Comparison of ENCODE assay signal across 32 cellular contexts in genomic region chr12:89082354-89082753, GRCh38.
A peak's percentile ranks its signal among the peaks of the same experiment; 100 is the strongest.
DNase-seq lines count a peak whose midpoint lies in the region; ATAC-seq, FAIRE-seq and TF ChIP-seq lines count a peak whose summit lies in the region.
"Had no signal": no experiment of that assay in that cellular context is flagged by ENCODE, and none has a peak within 500 bp of the region (broad histone marks: within the 10 kb centered on the region; RNA-seq: fewer than 3 reads in every experiment).

No MANE protein-coding gene starts in this region.

- H2AFZ ChIP-seq in ACC112 (ENCODE audit: low read length, unreplicated experiment) (peak overlapping the region; percentile 23), GM23338 (peak overlapping the region; percentile 40)

- no peak overlapping the region for H2BK5ac ChIP-seq in mesendoderm (ENCODE audit: low read length)

- H4K5ac ChIP-seq in mesendoderm (ENCODE audit: low read length), result no peak overlapping the region

- no peak overlapping the region for H3K9ac ChIP-seq in mesendoderm (ENCODE audit: low read length)

- no peaks in the 10 kb centered on the region; the same call in 1 of the 2 replicates for H3K27me3 ChIP-seq in ACC112 (ENCODE audit: insufficient read depth, low read length)
- no peaks in the 10 kb centered on the region for H3K27me3 ChIP-seq in GM23338 (ENCODE audit: insufficient read depth)
- H3K27me3 ChIP-seq in bronchial epithelial cell (ENCODE audit: control insufficient read depth, insufficient read depth, low read length), result no peaks in the 10 kb centered on the region
- H3K27me3 ChIP-seq in mesendoderm (ENCODE audit: insufficient read depth, low read length, poor library complexity), result no peaks in the 10 kb centered on the region
- H3K27me3 ChIP-seq: BE2C, left lung, upper lobe of right lung had no signal

- H3K9me3 Mint-ChIP-seq in GM23338, result no peaks in the 10 kb centered on the region; the same call in 2 of the 3 replicates
- H3K9me3 Mint-ChIP-seq: activated naive CD4-positive, alpha-beta T cell treated with anti-CD3 and anti-CD28 coated beads, Interleukin-2, amount 10 ng/mL, durations not matched to agents 7 days and 5 days; mesothelial cell of epicardium; naive thymus-derived CD8-positive, alpha-beta T cell had no signal

- H3K4me1 ChIP-seq in ACC112 (ENCODE audit: control insufficient read depth, insufficient read depth, low read length, unreplicated experiment) (peaks cover 14% of the 10 kb centered on the region), GM23338 (ENCODE audit: insufficient read depth) (peaks cover 57% of the 10 kb centered on the region), mesendoderm (ENCODE audit: control insufficient read depth, low read depth, low read length) (peaks cover 17% of the 10 kb centered on the region)
- H3K4me1 ChIP-seq: left lung had no signal

- H3K4me3 ChIP-seq in ACC112 (ENCODE audit: low read depth, low read length), result no peak overlapping the region
- no peak overlapping the region for H3K4me3 ChIP-seq in GM23338
- H3K4me3 ChIP-seq in bronchial epithelial cell (ENCODE audit: low read depth, low read length), result no peak overlapping the region
- H3K4me3 ChIP-seq in mesendoderm (ENCODE audit: low read length), result no peak overlapping the region
- H3K4me3 ChIP-seq: left lung, SK-N-MC, smooth muscle cell, upper lobe of right lung had no signal

- peak overlapping the region; percentile 8 for H2BK120ac ChIP-seq in mesendoderm (ENCODE audit: low read depth, low read length)

- no peaks in the 10 kb centered on the region for H3F3A ChIP-seq in GM23338 (replicated peaks; ENCODE audit: low read depth)

- H2AK5ac ChIP-seq in mesendoderm (ENCODE audit: low read length), result peak overlapping the region; percentile 2

- H4K8ac ChIP-seq in mesendoderm (ENCODE audit: low read depth, low read length), result no peak overlapping the region

- H2BK15ac ChIP-seq in mesendoderm (replicated peaks; ENCODE audit: low read depth), result no peak overlapping the region

- no peak overlapping the region for H3K27ac ChIP-seq in ACC112 (ENCODE audit: low read depth, low read length)
- H3K27ac ChIP-seq in GM23338 (ENCODE audit: low read depth), result peak overlapping the region; percentile 6; the same call in 1 of the 2 replicates
- no peak overlapping the region for H3K27ac ChIP-seq in mesendoderm (ENCODE audit: low read depth, low read length)
- H3K27ac ChIP-seq: left lung, SK-N-MC, upper lobe of right lung had no signal

- FAIRE-seq in bronchial epithelial cell (lab: Jason Lieb, UNC), result peak; percentile 32
- FAIRE-seq: colon, frontal cortex, GM18507 had no signal

- peak overlapping the region; percentile 28 for H3K18ac ChIP-seq in mesendoderm (ENCODE audit: low read length)

- H3K23ac ChIP-seq in mesendoderm (ENCODE audit: low read length), result no peak overlapping the region

- H3K9me2 ChIP-seq in GM23338 (ENCODE audit: insufficient read depth), result no peaks in the 10 kb centered on the region; the same call in 1 of the 2 replicates

- peak overlapping the region; percentile 59 for H3K4me2 ChIP-seq in GM23338
- H3K4me2 ChIP-seq in mesendoderm (ENCODE audit: low read length), result no peak overlapping the region
- H3K4me2 ChIP-seq: smooth muscle cell had no signal

- peak overlapping the region; percentile 2 for H3K4ac ChIP-seq in mesendoderm (ENCODE audit: low read depth, low read length)

- no peak overlapping the region for H3K4me3 Mint-ChIP-seq in GM23338
- H3K4me3 Mint-ChIP-seq: activated naive CD4-positive, alpha-beta T cell treated with anti-CD3 and anti-CD28 coated beads, Interleukin-2, amount 10 ng/mL, durations not matched to agents 7 days and 5 days; mesothelial cell of epicardium; naive thymus-derived CD8-positive, alpha-beta T cell had no signal

- no peak overlapping the region; the same call in 1 of the 2 replicates for H3K27ac Mint-ChIP-seq in GM23338
- H3K27ac Mint-ChIP-seq: activated naive CD4-positive, alpha-beta T cell treated with anti-CD3 and anti-CD28 coated beads, Interleukin-2, amount 10 ng/mL, durations not matched to agents 7 days and 5 days; mesothelial cell of epicardium; naive thymus-derived CD8-positive, alpha-beta T cell had no signal

- WGBS in mesendoderm (ENCODE audit: extremely low coverage, insufficient coverage, low lambda C conversion rate), result no CpG with 5 or more reads among the region's 1 CpG

- no peaks in the 10 kb centered on the region for H4K20me1 ChIP-seq in GM23338 (replicated peaks; ENCODE audit: insufficient read depth)

- H3K36me3 Mint-ChIP-seq in GM23338 (ENCODE audit: low read depth), result peaks cover 1% of the 10 kb centered on the region
- H3K36me3 Mint-ChIP-seq: activated naive CD4-positive, alpha-beta T cell treated with anti-CD3 and anti-CD28 coated beads, Interleukin-2, amount 10 ng/mL, durations not matched to agents 7 days and 5 days; mesothelial cell of epicardium; naive thymus-derived CD8-positive, alpha-beta T cell had no signal

- H3K79me2 ChIP-seq in ACC112 (ENCODE audit: control insufficient read depth, insufficient read depth, low read length, unreplicated experiment) (no peaks in the 10 kb centered on the region), GM23338 (replicated peaks; ENCODE audit: insufficient read depth) (no peaks in the 10 kb centered on the region), mesendoderm (ENCODE audit: control insufficient read depth, insufficient read depth, low read length) (no peaks in the 10 kb centered on the region)

- peak overlapping the region; percentile 19 for H3K56ac ChIP-seq in mesendoderm (ENCODE audit: low read length)

- H3K27me3 Mint-ChIP-seq in GM23338 (ENCODE audit: insufficient read depth, low read depth, poor library complexity), result peaks cover 4% of the 10 kb centered on the region
- H3K27me3 Mint-ChIP-seq: activated naive CD4-positive, alpha-beta T cell treated with anti-CD3 and anti-CD28 coated beads, Interleukin-2, amount 10 ng/mL, durations not matched to agents 7 days and 5 days had no signal

- no peaks in the 10 kb centered on the region for H3K79me1 ChIP-seq in mesendoderm (ENCODE audit: low read length)

- H3K4me1 Mint-ChIP-seq in GM23338, result peaks cover 62% of the 10 kb centered on the region

- no peak for ATAC-seq in GM23338
- no peak for ATAC-seq in omental fat pad (ENCODE audit: low FRiP score)
- no peak for ATAC-seq in GM19467 (IDR thresholded peaks at IDR 0.05; ENCODE audit: unreplicated experiment)
- ATAC-seq: left lung; naive thymus-derived CD8-positive, alpha-beta T cell; upper lobe of right lung had no signal

- DNase-seq in GM23338 (ENCODE audit: low spot score), result no peak
- DNase-seq in bronchial epithelial cell (ENCODE audit: low read depth), result peak; percentile 28
- DNase-seq in mesendoderm, result no peak
- DNase-seq in omental fat pad (ENCODE audit: low spot score), result no peak
- DNase-seq in EL, result no peak
- no peak for DNase-seq in stimulated activated naive CD4-positive, alpha-beta T cell (lab: John Stamatoyannopoulos, UW)
- DNase-seq: ACHN; activated CD4-positive, alpha-beta T cell treated with anti-CD3 and anti-CD28 coated beads for 48 hours; activated naive CD4-positive, alpha-beta T cell treated with anti-CD3 and anti-CD28 coated beads, Interleukin-2, amount 10 ng/mL, durations not matched to agents 7 days and 5 days; activated T-cell treated with anti-CD3 and anti-CD28 coated beads, Interleukin-2, amount 50 U/mL, for 48 hours; amniotic stem cell; BE2C; COR-L47; DMS53; effector CD8-positive, alpha-beta T cell; erythroblast; left lung; naive thymus-derived CD8-positive, alpha-beta T cell; NCI-H1048; NCI-H1694; retina; stimulated activated CD4-positive, alpha-beta T cell treated with anti-CD3 and anti-CD28 coated beads, Interleukin-2, amount 100 ng/mL, for 24 hours; T-helper 2 cell; upper lobe of right lung had no signal

- TF ChIP-seq CTCF in GM23338 (conservative IDR thresholded peaks at IDR 0.05; ENCODE audit: low read depth in 2 of 2) (no peak), bronchial epithelial cell (IDR thresholded peaks at IDR 0.05; ENCODE audit: insufficient read depth, low read length, severe bottlenecking) (no peak), omental fat pad (IDR thresholded peaks at IDR 0.05) (no peak)

- no peaks in the 10 kb centered on the region for H3K36me3 ChIP-seq in ACC112 (ENCODE audit: insufficient read depth, low read length)
- H3K36me3 ChIP-seq in GM23338 (ENCODE audit: insufficient read depth), result no peaks in the 10 kb centered on the region
- H3K36me3 ChIP-seq in bronchial epithelial cell (ENCODE audit: control insufficient read depth, insufficient read depth, low read length), result no peaks in the 10 kb centered on the region
- H3K36me3 ChIP-seq in mesendoderm (ENCODE audit: control insufficient read depth, insufficient read depth, low read length), result no peaks in the 10 kb centered on the region
- H3K36me3 ChIP-seq: BE2C, left lung, upper lobe of right lung had no signal

TF ChIP-seq in GM23338, 12 proteins besides CTCF, POLR2A, EP300 and RAD21 (continues in another document):
- TF ChIP-seq, protein P1, sequence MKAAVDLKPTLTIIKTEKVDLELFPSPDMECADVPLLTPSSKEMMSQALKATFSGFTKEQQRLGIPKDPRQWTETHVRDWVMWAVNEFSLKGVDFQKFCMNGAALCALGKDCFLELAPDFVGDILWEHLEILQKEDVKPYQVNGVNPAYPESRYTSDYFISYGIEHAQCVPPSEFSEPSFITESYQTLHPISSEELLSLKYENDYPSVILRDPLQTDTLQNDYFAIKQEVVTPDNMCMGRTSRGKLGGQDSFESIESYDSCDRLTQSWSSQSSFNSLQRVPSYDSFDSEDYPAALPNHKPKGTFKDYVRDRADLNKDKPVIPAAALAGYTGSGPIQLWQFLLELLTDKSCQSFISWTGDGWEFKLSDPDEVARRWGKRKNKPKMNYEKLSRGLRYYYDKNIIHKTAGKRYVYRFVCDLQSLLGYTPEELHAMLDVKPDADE (IDR thresholded peaks at IDR 0.05), result no peak
- TF ChIP-seq NANOG (IDR thresholded peaks at IDR 0.05; ENCODE audit: borderline replicate concordance), result no peak
